Comparison of ENCODE assay signal across 19 cellular contexts in genomic region chr10:6207658-6208057, GRCh38. TPM values are rescaled to one million over a fixed set of nuclear protein-coding genes. Genes with fewer than 3 reads are reported as not detected.
DNase-seq lines count a peak whose midpoint lies in the region; ATAC-seq and TF ChIP-seq lines count a peak whose summit lies in the region.
"Had no signal": no experiment of that assay in that cellular context is flagged by ENCODE, and none has a peak within 500 bp of the region (broad histone marks: within the 10 kb centered on the region; RNA-seq: fewer than 3 reads in every experiment).

No MANE protein-coding gene starts in this region.

- no TSS peak for BruUV-seq in IMR-90 (replicated peaks; lab: Mats Ljungman, UMichigan)

- H2BK120ac ChIP-seq in IMR-90 (ENCODE audit: low read depth, low read length): no peak overlapping the region

- H3K9me3 ChIP-seq in CD4-positive, alpha-beta T cell (ENCODE audit: control insufficient read depth, low read length): no peaks in the 10 kb centered on the region
- H3K9me3 ChIP-seq in IMR-90 (ENCODE audit: control insufficient read depth, insufficient read depth, low read length) (no peaks in the 10 kb centered on the region), esophagus squamous epithelium (no peaks in the 10 kb centered on the region)
- H3K9me3 ChIP-seq: adrenal gland had no signal

- DNase-seq in CD4-positive, alpha-beta T cell: no peak
- DNase-seq in IMR-90: no peak
- no peak for DNase-seq in activated naive CD8-positive, alpha-beta T cell treated with anti-CD3 and anti-CD28 coated beads for 36 hours
- DNase-seq in medulla oblongata (ENCODE audit: extremely low spot score): peak; percentile 45
- DNase-seq in endothelial cell (ENCODE audit: low spot score): no peak
- DNase-seq in NCI-H226: no peak
- DNase-seq in esophagus squamous epithelium (lab: John Stamatoyannopoulos, UW): no peak
- no peak for DNase-seq in head of caudate nucleus
- DNase-seq: adrenal gland, C1 segment of cervical spinal cord, erythroblast, H9, KBM-7, naive B cell, NCI-H2081, NCI-H748 treated with DMSO at 0.1 percent for 48 hours, right cardiac atrium, SHP77 had no signal

- no peak for TF ChIP-seq CTCF in CD4-positive, alpha-beta T cell (IDR thresholded peaks at IDR 0.05)
- no peak for TF ChIP-seq CTCF in IMR-90 (conservative IDR thresholded peaks at IDR 0.05; ENCODE audit: low read depth, low read length)
- TF ChIP-seq CTCF in endothelial cell (IDR thresholded peaks at IDR 0.05; ENCODE audit: unreplicated experiment): no peak
- TF ChIP-seq CTCF in esophagus squamous epithelium (IDR thresholded peaks at IDR 0.05): no peak

- no peak overlapping the region for H3K4me2 ChIP-seq in IMR-90 (ENCODE audit: low read depth, low read length)

- H2BK15ac ChIP-seq in IMR-90 (ENCODE audit: low read depth, low read length): no peak overlapping the region

- H3K36me3 ChIP-seq in IMR-90 (ENCODE audit: control insufficient read depth, insufficient read depth, low read length) (peaks cover 4% of the 10 kb centered on the region; the same call in 1 of the 2 replicates), esophagus squamous epithelium (peaks cover 0 to 19% (median 0%) of the 10 kb centered on the region in 3 donors)
- H3K36me3 ChIP-seq: adrenal gland had no signal

- H3K18ac ChIP-seq in IMR-90 (ENCODE audit: low read depth, low read length): no peak overlapping the region

- dilution Hi-C loops in IMR-90 (cut with HindIII; ENCODE audit: low sequenced_read_pairs, unreplicated experiment): no loop called here

- H3K56ac ChIP-seq in IMR-90 (ENCODE audit: extremely low read depth, insufficient read depth, low read length): no peak overlapping the region

- POLR2A ChIA-PET in CD4-positive, alpha-beta T cell (lab: Charles Lee): no interaction called here
- POLR2A ChIA-PET in IMR-90 (lab: Charles Lee; ENCODE audit: unreplicated experiment): no interaction called here

- H3K36me3 Mint-ChIP-seq in CD4-positive, alpha-beta T cell (ENCODE audit: low read depth): peaks cover 9% of the 10 kb centered on the region
- H3K36me3 Mint-ChIP-seq in activated naive CD8-positive, alpha-beta T cell treated with anti-CD3 and anti-CD28 coated beads for 36 hours: peaks cover 14% of the 10 kb centered on the region
- H3K36me3 Mint-ChIP-seq in endothelial cell (ENCODE audit: low read depth, unreplicated experiment): peaks cover 4% of the 10 kb centered on the region
- H3K36me3 Mint-ChIP-seq: naive B cell had no signal

- no peak overlapping the region for H2AK9ac ChIP-seq in IMR-90 (replicated peaks; ENCODE audit: low read depth, low read length, poor library complexity)

- no peak overlapping the region for H3K4ac ChIP-seq in IMR-90 (ENCODE audit: low read depth, low read length)

- intact Hi-C loops in CD4-positive, alpha-beta T cell (cut with DNase I, micrococcal nuclease): loop anchor here in 1 of 2 experiments (10.0 kb wide), 1 partner anchor 137 kb away; no protein-coding TSS in a partner anchor
- intact Hi-C loops in IMR-90 (cut with micrococcal nuclease): no loop called here
- intact Hi-C loops in esophagus squamous epithelium (cut with DNase I): no loop called here
- intact Hi-C loops in head of caudate nucleus (cut with DNase I): no loop called here

- 100% methylated on average over 2 of the region's 4 CpGs; no CpG with 5 or more reads in 1 of the 2 experiments for WGBS in IMR-90 (ENCODE audit: extremely low coverage in 2 of 2, insufficient read length in 1 of 2), 2 experiments
- 68 to 72% methylated on average over 4 of the region's 4 CpGs for WGBS in esophagus squamous epithelium, 2 donors

- H3K4me3 ChIP-seq in IMR-90 (ENCODE audit: insufficient read depth, low read depth, low read length) (no peak overlapping the region), esophagus squamous epithelium (no peak overlapping the region)
- H3K4me3 ChIP-seq: adrenal gland had no signal

- peak overlapping the region; percentile 9 for H3K27ac Mint-ChIP-seq in CD4-positive, alpha-beta T cell
- H3K27ac Mint-ChIP-seq in activated naive CD8-positive, alpha-beta T cell treated with anti-CD3 and anti-CD28 coated beads for 36 hours: peak overlapping the region; percentile 62
- H3K27ac Mint-ChIP-seq in endothelial cell (ENCODE audit: unreplicated experiment): no peak overlapping the region
- H3K27ac Mint-ChIP-seq: type B pancreatic cell had no signal

- no peak overlapping the region for H3K9ac ChIP-seq in IMR-90 (ENCODE audit: low read depth, low read length)

- peaks cover 26% of the 10 kb centered on the region for H3K4me1 Mint-ChIP-seq in CD4-positive, alpha-beta T cell (ENCODE audit: low read depth)
- H3K4me1 Mint-ChIP-seq in activated naive CD8-positive, alpha-beta T cell treated with anti-CD3 and anti-CD28 coated beads for 36 hours: peaks cover 22% of the 10 kb centered on the region
- peaks cover 8% of the 10 kb centered on the region for H3K4me1 Mint-ChIP-seq in endothelial cell (ENCODE audit: unreplicated experiment)

- peaks cover 0 to 66% of the 10 kb centered on the region in 2 experiments; a peak in 3 of 4 replicates for H3K79me1 ChIP-seq in IMR-90 (ENCODE audit: low read depth in 1 of 2, low read length in 2 of 2)

- peaks cover 82% of the 10 kb centered on the region for H4K20me1 ChIP-seq in IMR-90 (ENCODE audit: insufficient read depth, low read length)

- H3K23ac ChIP-seq in IMR-90 (ENCODE audit: low read depth, low read length): peak overlapping the region; percentile 21

- CTCF ChIA-PET in CD4-positive, alpha-beta T cell (lab: Charles Lee): interaction anchor here (0.5 to 1.4 kb wide), 2 partner anchors 194 to 217 kb away, joined by 3 to 8 read pairs; no protein-coding TSS in a partner anchor
- CTCF ChIA-PET in IMR-90 (lab: Yijun Ruan, JAX): interaction anchor here (0.5 to 2.3 kb wide), 2 partner anchors 10 to 194 kb away, joined by 4 to 13 read pairs; no protein-coding TSS in a partner anchor

- no peak overlapping the region for H4K91ac ChIP-seq in IMR-90 (ENCODE audit: insufficient read depth, low read depth, low read length)

- H2BK5ac ChIP-seq in IMR-90 (ENCODE audit: low read depth, low read length, poor library complexity, severe bottlenecking): no peak overlapping the region

- H3K4me3 Mint-ChIP-seq in CD4-positive, alpha-beta T cell: peak overlapping the region; percentile 23
- H3K4me3 Mint-ChIP-seq in activated naive CD8-positive, alpha-beta T cell treated with anti-CD3 and anti-CD28 coated beads for 36 hours: no peak overlapping the region
- no peak overlapping the region for H3K4me3 Mint-ChIP-seq in endothelial cell (ENCODE audit: unreplicated experiment)
- H3K4me3 Mint-ChIP-seq: H9, type B pancreatic cell had no signal

- H3K9me1 ChIP-seq in IMR-90 (ENCODE audit: insufficient read depth, low read length): peaks cover 32% of the 10 kb centered on the region

- H4K8ac ChIP-seq in IMR-90 (ENCODE audit: low read depth in 2 of 2, low read length in 2 of 2): no peak overlapping the region

- no peak overlapping the region for H4K5ac ChIP-seq in IMR-90 (ENCODE audit: low read depth, low read length)

- H3K27me3 Mint-ChIP-seq in CD4-positive, alpha-beta T cell: no peaks in the 10 kb centered on the region
- H3K27me3 Mint-ChIP-seq in activated naive CD8-positive, alpha-beta T cell treated with anti-CD3 and anti-CD28 coated beads for 36 hours: no peaks in the 10 kb centered on the region
- peaks cover 9% of the 10 kb centered on the region for H3K27me3 Mint-ChIP-seq in endothelial cell (ENCODE audit: unreplicated experiment)
- H3K27me3 Mint-ChIP-seq: naive B cell had no signal

- H3K14ac ChIP-seq in IMR-90 (replicated peaks; ENCODE audit: low read depth, low read length): no peak overlapping the region; the same call in 1 of the 2 replicates

- no peaks in the 10 kb centered on the region for H3K27me3 ChIP-seq in CD4-positive, alpha-beta T cell (ENCODE audit: control insufficient read depth, insufficient read depth, low read length)
- H3K27me3 ChIP-seq in IMR-90 (ENCODE audit: control insufficient read depth, insufficient read depth, low read length): no peaks in the 10 kb centered on the region
- no peaks in the 10 kb centered on the region for H3K27me3 ChIP-seq in esophagus squamous epithelium
- H3K27me3 ChIP-seq: adrenal gland had no signal

- no peak overlapping the region for H2AFZ ChIP-seq in IMR-90 (replicated peaks; ENCODE audit: low read length, poor library complexity)

- ATAC-seq in CD4-positive, alpha-beta T cell (ENCODE audit: poor library complexity): no peak
- ATAC-seq in IMR-90 (ENCODE audit: low read depth): no peak
- ATAC-seq: right cardiac atrium had no signal

- no peak overlapping the region for H2AK5ac ChIP-seq in IMR-90 (ENCODE audit: low read depth, low read length)

- H2BK20ac ChIP-seq in IMR-90 (ENCODE audit: low read depth, low read length): no peak overlapping the region

- H3K4me1 ChIP-seq in IMR-90 (ENCODE audit: control insufficient read depth, insufficient read depth, low read length) (peaks cover 18% of the 10 kb centered on the region), esophagus squamous epithelium (peaks cover 10 to 64% (median 34%) of the 10 kb centered on the region in 3 donors)

- in situ Hi-C loops in IMR-90 (cut with MboI; ENCODE audit: low sequenced_read_pairs): no loop called here

- no peak overlapping the region for H3K27ac ChIP-seq in CD4-positive, alpha-beta T cell (ENCODE audit: low read depth, low read length)
- H3K27ac ChIP-seq in IMR-90 (ENCODE audit: insufficient read depth, low read length) (no peak overlapping the region), esophagus squamous epithelium (no peak overlapping the region)
- H3K27ac ChIP-seq: adrenal gland had no signal

- no peaks in the 10 kb centered on the region for H3K9me3 Mint-ChIP-seq in CD4-positive, alpha-beta T cell
- H3K9me3 Mint-ChIP-seq in activated naive CD8-positive, alpha-beta T cell treated with anti-CD3 and anti-CD28 coated beads for 36 hours: no peaks in the 10 kb centered on the region
- no peaks in the 10 kb centered on the region for H3K9me3 Mint-ChIP-seq in endothelial cell (ENCODE audit: unreplicated experiment)
- H3K9me3 Mint-ChIP-seq: naive B cell, type B pancreatic cell had no signal

- TF ChIP-seq POLR2A in IMR-90 (IDR thresholded peaks at IDR 0.05; ENCODE audit: low read depth, low read length) (no peak), esophagus squamous epithelium (IDR thresholded peaks at IDR 0.05) (no peak)

- TF ChIP-seq RAD21 in IMR-90 (IDR thresholded peaks at IDR 0.05; ENCODE audit: low read length): no peak

RNA-seq across cellular contexts. Expression of gene PFKFB3, which starts 4.9 kb away (rescaled TPM):
- total RNA-seq in CD4-positive, alpha-beta T cell: 100 to 1,000 TPM; 142 to 145 TPM
- total RNA-seq in IMR-90 (2012; rRNA removed) (26.9 and 34.1 TPM in 2 replicates), endothelial cell (ENCODE audit: unreplicated experiment) (32.3 TPM), esophagus squamous epithelium (10 to 100 TPM; 17.1 to 37.8 (median 26.2) TPM)
- polyA plus RNA-seq in IMR-90 (2012; rRNA removed): 45.5 and 51.3 TPM in 2 replicates
- 35.6 and 39.8 TPM in 2 replicates for polyA plus RNA-seq in IMR-90 (2012; cell fraction: cytosol; rRNA removed)
- polyA plus RNA-seq in IMR-90 (2012; cell fraction: nucleus; rRNA removed; ENCODE audit: low replicate concordance): 86.2 and 130 TPM in 2 replicates
- 10 to 100 TPM; 72.6 to 73.0 TPM for total RNA-seq in activated naive CD8-positive, alpha-beta T cell treated with anti-CD3 and anti-CD28 coated beads for 36 hours
